ENCODE assay signal across 25 cellular contexts in the genomic region with DNA sequence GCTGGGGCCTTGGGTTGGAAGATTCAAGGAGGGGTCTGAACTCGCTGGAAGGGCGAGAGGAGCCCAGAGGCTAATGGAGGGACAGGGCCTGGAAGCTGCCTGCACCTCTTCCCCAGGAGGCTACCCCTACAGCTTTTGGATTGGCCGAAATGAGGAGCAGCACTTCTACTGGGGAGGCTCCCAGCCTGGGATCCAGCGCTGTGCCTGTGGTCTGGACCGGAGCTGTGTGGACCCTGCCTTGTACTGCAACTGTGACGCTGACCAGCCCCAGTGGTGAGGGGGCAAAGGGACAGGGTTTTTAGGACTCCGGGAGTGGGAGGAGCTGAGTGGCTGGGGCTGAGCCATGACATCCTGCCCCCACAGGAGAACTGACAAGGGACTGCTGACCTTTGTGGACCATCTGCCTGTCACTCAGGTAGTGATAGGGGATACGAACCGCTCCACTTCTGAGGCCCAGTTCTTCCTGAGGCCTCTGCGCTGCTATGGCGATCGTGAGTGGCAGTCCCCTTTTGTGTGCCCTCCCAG. TPM values are rescaled to one million over a fixed set of nuclear protein-coding genes. Genes with fewer than 3 reads are reported as not detected.
A peak's percentile ranks its signal among the peaks of the same experiment; 100 is the strongest.
DNase-seq lines count a peak whose midpoint lies in the region; ATAC-seq, FAIRE-seq and TF ChIP-seq lines count a peak whose summit lies in the region.
"Had no signal": no experiment of that assay in that cellular context is flagged by ENCODE, and none has a peak within 500 bp of the region (broad histone marks: within the 10 kb centered on the region; RNA-seq: fewer than 3 reads in every experiment).

No MANE protein-coding gene starts in this region.

- TF ChIP-seq POLR2A in HepG2 (IDR thresholded peaks at IDR 0.05; ENCODE audit: insufficient read depth in 1 of 2, low read depth in 2 of 2, low read length in 2 of 2) (no peak), right lobe of liver (IDR thresholded peaks at IDR 0.05) (no peak), sigmoid colon (IDR thresholded peaks at IDR 0.05) (no peak)

- peaks cover 6% of the 10 kb centered on the region for H3K36me3 Mint-ChIP-seq in endothelial cell (ENCODE audit: low read depth, unreplicated experiment)
- peaks cover 5 to 20% of the 10 kb centered on the region in 2 donors for H3K36me3 Mint-ChIP-seq in stimulated activated naive B cell treated with anti-CD40 and anti-IgM and Interleukin-4, amounts not matched to agents 10 μg/mL and 1 μg/mL and 100 μg/mL, for 72 hours

- no peaks in the 10 kb centered on the region for H3K79me2 ChIP-seq in HepG2 (ENCODE audit: insufficient read depth, low read length)

- CTCF ChIA-PET in HepG2 (lab: Yijun Ruan, JAX; ENCODE audit: low intra/inter-chr PET ratio, low total read pairs) (no interaction called here), Panc1 (lab: Charles Lee) (no interaction called here)

- H3K27ac Mint-ChIP-seq in endothelial cell (ENCODE audit: unreplicated experiment) = peak overlapping the region; percentile 89
- peak overlapping the region; percentile 39 for H3K27ac Mint-ChIP-seq in stimulated activated naive B cell treated with anti-CD40 and anti-IgM and Interleukin-4, amounts not matched to agents 10 μg/mL and 1 μg/mL and 100 μg/mL, for 72 hours
- H3K27ac Mint-ChIP-seq: CD4-positive, alpha-beta T cell had no signal

- WGBS in HepG2 (ENCODE audit: low lambda C conversion rate) = 96% methylated on average over 10 of the region's 12 CpGs
- WGBS in right lobe of liver (ENCODE audit: insufficient coverage, low coverage, low lambda C conversion rate, missing lambda C conversion rate) = no CpG with 5 or more reads among the region's 12 CpGs
- 93 to 94% methylated on average over 12 of the region's 12 CpGs for WGBS in sigmoid colon, 2 donors

- H3K4me3 Mint-ChIP-seq in endothelial cell (ENCODE audit: unreplicated experiment) = no peak overlapping the region
- no peak overlapping the region for H3K4me3 Mint-ChIP-seq in stimulated activated naive B cell treated with anti-CD40 and anti-IgM and Interleukin-4, amounts not matched to agents 10 μg/mL and 1 μg/mL and 100 μg/mL, for 72 hours
- H3K4me3 Mint-ChIP-seq: CD4-positive, alpha-beta T cell had no signal

- H3K4me1 ChIP-seq in HepG2 (ENCODE audit: insufficient read depth, low read length) (no peaks in the 10 kb centered on the region), right lobe of liver (no peaks in the 10 kb centered on the region), Panc1 (ENCODE audit: control insufficient read depth, insufficient read depth, low read length) (no peaks in the 10 kb centered on the region), sigmoid colon (no peaks in the 10 kb centered on the region)
- H3K4me1 ChIP-seq: BLaER1, SJCRH30 had no signal

- H3K9me3 ChIP-seq in HepG2 (ENCODE audit: low read length) = no peaks in the 10 kb centered on the region
- H3K9me3 ChIP-seq in right lobe of liver = no peaks in the 10 kb centered on the region
- H3K9me3 ChIP-seq in Panc1 (ENCODE audit: control insufficient read depth, insufficient read depth, low read depth, low read length) = no peaks in the 10 kb centered on the region
- no peaks in the 10 kb centered on the region for H3K9me3 ChIP-seq in sigmoid colon
- H3K9me3 ChIP-seq: BLaER1, SJCRH30 had no signal

- intact Hi-C loops in HepG2 (cut with micrococcal nuclease; ENCODE audit: unreplicated experiment) (no loop called here), right lobe of liver (cut with DNase I) (no loop called here), Panc1 (cut with micrococcal nuclease; ENCODE audit: unreplicated experiment) (no loop called here), sigmoid colon (cut with DNase I) (no loop called here)

- ATAC-seq in HepG2 (peak; percentile 13; the same call in 1 of the 3 replicates), right lobe of liver (no peak), Panc1 (0 out of 2 replicates have a peak, but pooled peaks have one; percentile 21), HG03565 (IDR thresholded peaks at IDR 0.05; ENCODE audit: unreplicated experiment) (no peak), HG03457 (IDR thresholded peaks at IDR 0.05; ENCODE audit: unreplicated experiment) (no peak)
- peak in 1 of 2 donors; percentile 23 for ATAC-seq in stimulated activated naive B cell treated with anti-CD40 and anti-IgM and Interleukin-4, amounts not matched to agents 10 μg/mL and 1 μg/mL and 100 μg/mL, for 72 hours (replicated peaks)

- no peak overlapping the region for H3K4me2 ChIP-seq in HepG2 (ENCODE audit: low read depth, low read length)
- H3K4me2 ChIP-seq: BLaER1, KMS-11 had no signal

- no peaks in the 10 kb centered on the region for H4K20me1 ChIP-seq in HepG2 (ENCODE audit: insufficient read depth, low read length)
- H4K20me1 ChIP-seq: BLaER1 had no signal

- DNase-seq in HepG2 (ENCODE audit: low spot score) (no peak), right lobe of liver (no peak), Panc1 (ENCODE audit: low read depth, low spot score) (no peak), endothelial cell (ENCODE audit: low spot score) (no peak), sigmoid colon (no peak)
- no peak for DNase-seq in stimulated activated naive B cell treated with anti-CD40 and anti-IgM and Interleukin-4, amounts not matched to agents 10 μg/mL and 1 μg/mL and 100 μg/mL, for 72 hours
- DNase-seq: CD4-positive, alpha-beta T cell; COR-L47; DMS 273 treated with DMSO at 0.1 percent for 48 hours; DMS79 treated with DMSO at 0.1 percent for 48 hours; GOT3; NCI-H1105; NCI-H2029 treated with DMSO at 0.1 percent for 48 hours; NCI-H345; NCI-H524; NCI-H774; NK-92 treated with Interleukin-12 subunit alpha and Interleukin-12 subunit beta, amount 100 ng/mL, for 24 hours; SJCRH30 had no signal

- H3K27me3 ChIP-seq in HepG2 (ENCODE audit: control insufficient read depth in 1 of 2, insufficient read depth in 2 of 2, low read length in 2 of 2) (no peaks in the 10 kb centered on the region), right lobe of liver (no peaks in the 10 kb centered on the region), Panc1 (ENCODE audit: control insufficient read depth, insufficient read depth, low read length) (no peaks in the 10 kb centered on the region), sigmoid colon (no peaks in the 10 kb centered on the region)
- H3K27me3 ChIP-seq: BLaER1, SJCRH30 had no signal

- H3K27ac ChIP-seq in HepG2 (ENCODE audit: extremely low read length, insufficient read depth, low read length) (no peak overlapping the region), right lobe of liver (no peak overlapping the region), Panc1 (ENCODE audit: low read length) (no peak overlapping the region), sigmoid colon (no peak overlapping the region)
- H3K27ac ChIP-seq: BLaER1, HL-60, KMS-11, SJCRH30 had no signal

- H3K36me3 ChIP-seq in HepG2 (replicated peaks in 1 of 2; ENCODE audit: control insufficient read depth in 1 of 2, insufficient read depth in 2 of 2, low read length in 2 of 2) = peaks cover 3 to 5% of the 10 kb centered on the region in 2 experiments; a peak in 4 of 5 replicates
- H3K36me3 ChIP-seq in right lobe of liver = no peaks in the 10 kb centered on the region
- no peaks in the 10 kb centered on the region for H3K36me3 ChIP-seq in Panc1 (ENCODE audit: control insufficient read depth, insufficient read depth, low read length)
- peaks cover 2 to 98% (median 26%) of the 10 kb centered on the region in 4 donors for H3K36me3 ChIP-seq in sigmoid colon
- H3K36me3 ChIP-seq: SJCRH30 had no signal

- TF ChIP-seq EP300 in HepG2 (IDR thresholded peaks at IDR 0.05; ENCODE audit: low read depth in 2 of 2, low read length in 2 of 2) (no peak), HepG2 (CRISPR knock-in tag; IDR thresholded peaks at IDR 0.05; ENCODE audit: borderline replicate concordance) (no peak), sigmoid colon (IDR thresholded peaks at IDR 0.05) (no peak)

- no peaks in the 10 kb centered on the region for H3K9me3 Mint-ChIP-seq in endothelial cell (ENCODE audit: unreplicated experiment)
- H3K9me3 Mint-ChIP-seq in stimulated activated naive B cell treated with anti-CD40 and anti-IgM and Interleukin-4, amounts not matched to agents 10 μg/mL and 1 μg/mL and 100 μg/mL, for 72 hours = no peaks in the 10 kb centered on the region
- H3K9me3 Mint-ChIP-seq: CD4-positive, alpha-beta T cell had no signal

- H3K4me3 ChIP-seq in HepG2 (replicated peaks in 1 of 3; ENCODE audit: insufficient read depth in 1 of 3, low read depth in 2 of 3, low read length in 3 of 3) = no peak overlapping the region
- no peak overlapping the region for H3K4me3 ChIP-seq in right lobe of liver
- H3K4me3 ChIP-seq in Panc1 (ENCODE audit: low read depth in 2 of 2, low read length in 2 of 2) = no peak overlapping the region
- no peak overlapping the region for H3K4me3 ChIP-seq in sigmoid colon
- H3K4me3 ChIP-seq: BLaER1, SJCRH30 had no signal

- BruUV-seq in HepG2 (replicated peaks; lab: Mats Ljungman, UMichigan) (no TSS peak), Panc1 (replicated peaks; lab: Mats Ljungman, UMichigan) (no TSS peak)

- no peak overlapping the region for H3K9ac ChIP-seq in HepG2 (ENCODE audit: insufficient read depth, low read depth, low read length)
- H3K9ac ChIP-seq: BLaER1, KMS-11 had no signal

- no peak overlapping the region for H2AFZ ChIP-seq in HepG2 (ENCODE audit: low read length)

- POLR2A ChIA-PET in HepG2 (lab: Yijun Ruan, JAX) (interaction anchor here (1.1 kb wide), 1 partner anchor 143 kb away, joined by 3 read pairs; no protein-coding TSS in a partner anchor), Panc1 (lab: Charles Lee) (no interaction called here)

- TF ChIP-seq CTCF in HepG2 (CRISPR knock-in tag; IDR thresholded peaks at IDR 0.05) = no peak
- no peak for TF ChIP-seq CTCF in right lobe of liver (IDR thresholded peaks at IDR 0.05)
- TF ChIP-seq CTCF in Panc1 (IDR thresholded peaks at IDR 0.05) = no peak
- no peak for TF ChIP-seq CTCF in endothelial cell (IDR thresholded peaks at IDR 0.05; ENCODE audit: unreplicated experiment)
- TF ChIP-seq CTCF in sigmoid colon (IDR thresholded peaks at IDR 0.05) = no peak

- in situ Hi-C loops in HepG2 (cut with HindIII; ENCODE audit: extremely low pct_ligation_motif_present, low pct_unique_long_range_greater_than_20kb) (no loop called here), Panc1 (cut with HindIII; ENCODE audit: low pct_unique_long_range_greater_than_20kb, low sequenced_read_pairs) (no loop called here)

- peaks cover 23% of the 10 kb centered on the region for H3K4me1 Mint-ChIP-seq in endothelial cell (ENCODE audit: unreplicated experiment)
- H3K4me1 Mint-ChIP-seq in stimulated activated naive B cell treated with anti-CD40 and anti-IgM and Interleukin-4, amounts not matched to agents 10 μg/mL and 1 μg/mL and 100 μg/mL, for 72 hours = no peaks in the 10 kb centered on the region

- TF ChIP-seq RAD21 in HepG2 (CRISPR knock-in tag; IDR thresholded peaks at IDR 0.05) = no peak

- FAIRE-seq in HepG2 (lab: Jason Lieb, UNC) = no peak
- FAIRE-seq: GM18507 had no signal

- H3K27me3 Mint-ChIP-seq in endothelial cell (ENCODE audit: unreplicated experiment) = peaks cover 13% of the 10 kb centered on the region
- H3K27me3 Mint-ChIP-seq in stimulated activated naive B cell treated with anti-CD40 and anti-IgM and Interleukin-4, amounts not matched to agents 10 μg/mL and 1 μg/mL and 100 μg/mL, for 72 hours = no peaks in the 10 kb centered on the region
- H3K27me3 Mint-ChIP-seq: CD4-positive, alpha-beta T cell had no signal

RNA-seq across cellular contexts. Expression of a gene that starts 8.8 kb away (rescaled TPM):
- 1.2 and 4.5 TPM in 2 replicates for total RNA-seq in HepG2 (2016; rRNA removed; fragmentation: Illumina TruSeq; extraction: Trizol)
- 1.7 TPM in 2 replicates for total RNA-seq in HepG2 (2016; cell fraction: cytosol; rRNA removed; fragmentation: Illumina TruSeq; extraction: Trizol; ENCODE audit: low read depth)
- 1.4 and 4.9 TPM in 2 replicates for total RNA-seq in HepG2 (2016; cell fraction: insoluble cytoplasmic fraction; rRNA removed; fragmentation: Illumina TruSeq; extraction: Trizol)
- total RNA-seq in HepG2 (2016; cell fraction: membrane; rRNA removed; fragmentation: Illumina TruSeq; extraction: Trizol) = 1.1 and 1.5 TPM in 2 replicates
- 4.9 and 6.9 TPM in 2 replicates for total RNA-seq in HepG2 (2016; cell fraction: nucleus; rRNA removed; fragmentation: Illumina TruSeq; extraction: Trizol)
- polyA plus RNA-seq in HepG2 (2011; rRNA removed) = 7.7 and 10.7 TPM in 2 replicates
- 4.1 and 4.4 TPM in 2 replicates for polyA plus RNA-seq in HepG2 (2011; cell fraction: cytosol; rRNA removed)
- polyA plus RNA-seq in HepG2 (2011; cell fraction: nucleus; rRNA removed) = 62.6 and 69.7 TPM in 2 replicates
- 9.2 and 13.1 TPM in 2 replicates for polyA plus RNA-seq in HepG2 (2012)
- polyA plus RNA-seq in HepG2 (2016; cell fraction: cytosol; fragmentation: Illumina TruSeq; extraction: Trizol; ENCODE audit: low read depth) = 0.15 and 0.23 TPM in 2 replicates
- polyA plus RNA-seq in HepG2 (2016; cell fraction: insoluble cytoplasmic fraction; fragmentation: Illumina TruSeq; extraction: Trizol; ENCODE audit: low read depth) = 1.1 and 1.6 TPM in 2 replicates
- 0.47 and 0.51 TPM in 2 replicates for polyA plus RNA-seq in HepG2 (2016; cell fraction: membrane; fragmentation: Illumina TruSeq; extraction: Trizol; ENCODE audit: low read depth)
- 19.8 and 23.5 TPM in 2 replicates for polyA plus RNA-seq in HepG2 (2016; cell fraction: nucleus; fragmentation: Illumina TruSeq; extraction: Trizol; ENCODE audit: insufficient read depth, low read depth)
- polyA minus RNA-seq in HepG2 (2011; rRNA and poly(A)+ RNA removed; ENCODE audit: low replicate concordance) = 2.2 and 13.9 TPM in 2 replicates
- polyA minus RNA-seq in HepG2 (2011; cell fraction: cytosol; rRNA and poly(A)+ RNA removed) = 8.8 TPM in 2 replicates
- polyA minus RNA-seq in HepG2 (2011; cell fraction: nucleus; rRNA and poly(A)+ RNA removed) = 12.2 and 13.8 TPM in 2 replicates
- total RNA-seq in right lobe of liver = 1 to 10 TPM in 1 of 6 experiments, under 1 TPM in 5; 0.42 to 1.8 (median 0.56) TPM
- total RNA-seq in Panc1 (2021; ENCODE audit: unreplicated experiment) = 20.4 TPM
- 23.2 TPM for polyA plus RNA-seq in Panc1 (2012; ENCODE audit: insufficient read length)
- 8.9 TPM for total RNA-seq in endothelial cell (ENCODE audit: unreplicated experiment)
- 10 to 100 TPM in 3 of 4 donors, 1 to 10 TPM in 1; 7.4 to 46.8 (median 14.9) TPM for total RNA-seq in sigmoid colon
- polyA plus RNA-seq in sigmoid colon = 1 to 10 TPM in 1 of 3 donors, under 1 TPM in 2; under 0.01 to 7.7 (median 0.23) TPM

RNA-seq across cellular contexts. Expression of a gene that starts 9.4 kb away (rescaled TPM):
- total RNA-seq in HepG2 (2016; rRNA removed; fragmentation: Illumina TruSeq; extraction: Trizol) = 0.20 and 0.29 TPM in 2 replicates
- total RNA-seq in HepG2 (2016; cell fraction: cytosol; rRNA removed; fragmentation: Illumina TruSeq; extraction: Trizol; ENCODE audit: low read depth) = 0.10 and 0.26 TPM in 2 replicates
- total RNA-seq in HepG2 (2016; cell fraction: insoluble cytoplasmic fraction; rRNA removed; fragmentation: Illumina TruSeq; extraction: Trizol) = 0.15 and 0.48 TPM in 2 replicates
- 0.24 and 0.37 TPM in 2 replicates for total RNA-seq in HepG2 (2016; cell fraction: membrane; rRNA removed; fragmentation: Illumina TruSeq; extraction: Trizol)
- total RNA-seq in HepG2 (2016; cell fraction: nucleus; rRNA removed; fragmentation: Illumina TruSeq; extraction: Trizol) = 0.38 and 0.47 TPM in 2 replicates
- 0.54 and 0.63 TPM in 2 replicates for polyA plus RNA-seq in HepG2 (2011; rRNA removed)
- polyA plus RNA-seq in HepG2 (2011; cell fraction: cytosol; rRNA removed) = 0.69 and 0.85 TPM in 2 replicates
- 6.7 and 9.2 TPM in 2 replicates for polyA plus RNA-seq in HepG2 (2011; cell fraction: nucleus; rRNA removed)
- polyA plus RNA-seq in HepG2 (2012) = 1.1 TPM in 2 replicates
- polyA plus RNA-seq in HepG2 (2016; cell fraction: cytosol; fragmentation: Illumina TruSeq; extraction: Trizol; ENCODE audit: low read depth) = 0.08 and 0.14 TPM in 2 replicates
- 0.19 TPM in 1 of 2 replicates, not detected in the other for polyA plus RNA-seq in HepG2 (2016; cell fraction: insoluble cytoplasmic fraction; fragmentation: Illumina TruSeq; extraction: Trizol; ENCODE audit: low read depth)
- 0.13 TPM in 1 of 2 replicates, not detected in the other for polyA plus RNA-seq in HepG2 (2016; cell fraction: membrane; fragmentation: Illumina TruSeq; extraction: Trizol; ENCODE audit: low read depth)
- 1.4 and 2.1 TPM in 2 replicates for polyA plus RNA-seq in HepG2 (2016; cell fraction: nucleus; fragmentation: Illumina TruSeq; extraction: Trizol; ENCODE audit: insufficient read depth, low read depth)
- polyA minus RNA-seq in HepG2 (2011; rRNA and poly(A)+ RNA removed; ENCODE audit: low replicate concordance) = 0.19 and 0.62 TPM in 2 replicates
- polyA minus RNA-seq in HepG2 (2011; cell fraction: cytosol; rRNA and poly(A)+ RNA removed) = 0.40 and 0.62 TPM in 2 replicates
- polyA minus RNA-seq in HepG2 (2011; cell fraction: nucleus; rRNA and poly(A)+ RNA removed) = 0.77 and 0.87 TPM in 2 replicates
- total RNA-seq in right lobe of liver = under 1 TPM in 3 of 6 experiments, not detected in 3; 0.21 to 0.34 (median 0.31) TPM
- 1.9 TPM for total RNA-seq in Panc1 (2021; ENCODE audit: unreplicated experiment)
- polyA plus RNA-seq in Panc1 (2012; ENCODE audit: insufficient read length) = 6.4 TPM
- total RNA-seq in endothelial cell (ENCODE audit: unreplicated experiment) = 1.2 TPM
- total RNA-seq in sigmoid colon = 1 to 10 TPM; 2.3 to 9.2 (median 3.5) TPM
- polyA plus RNA-seq in sigmoid colon = 1 to 10 TPM in 1 of 3 donors, not detected in 2; 1.2 TPM
- total RNA-seq: HT-29 had no signal

RNA-seq across cellular contexts. Expression of a gene that starts 14.3 kb away (rescaled TPM):
- total RNA-seq in HepG2 (2016; rRNA removed; fragmentation: Illumina TruSeq; extraction: Trizol) (9.3 and 19.9 TPM in 2 replicates), right lobe of liver (10 to 100 TPM in 5 of 6 experiments, 1 to 10 TPM in 1; 8.1 to 23.7 (median 11.2) TPM), Panc1 (2021; ENCODE audit: unreplicated experiment) (32.2 TPM), endothelial cell (ENCODE audit: unreplicated experiment) (25.2 TPM), sigmoid colon (10 to 100 TPM; 12.3 to 25.2 (median 20.1) TPM)
- total RNA-seq in HepG2 (2016; cell fraction: cytosol; rRNA removed; fragmentation: Illumina TruSeq; extraction: Trizol; ENCODE audit: low read depth) = 2.9 and 5.1 TPM in 2 replicates
- total RNA-seq in HepG2 (2016; cell fraction: insoluble cytoplasmic fraction; rRNA removed; fragmentation: Illumina TruSeq; extraction: Trizol) = 10.2 and 18.9 TPM in 2 replicates
- 8.9 and 10.3 TPM in 2 replicates for total RNA-seq in HepG2 (2016; cell fraction: membrane; rRNA removed; fragmentation: Illumina TruSeq; extraction: Trizol)
- total RNA-seq in HepG2 (2016; cell fraction: nucleus; rRNA removed; fragmentation: Illumina TruSeq; extraction: Trizol) = 10.2 and 14.4 TPM in 2 replicates
- polyA plus RNA-seq in HepG2 (2011; rRNA removed) (6.0 and 7.5 TPM in 2 replicates), sigmoid colon (10 to 100 TPM in 1 of 3 donors, 1 to 10 TPM in 2; 4.4 to 14.7 (median 9.6) TPM)
- 3.4 and 6.4 TPM in 2 replicates for polyA plus RNA-seq in HepG2 (2011; cell fraction: cytosol; rRNA removed)
- polyA plus RNA-seq in HepG2 (2011; cell fraction: nucleus; rRNA removed) = 38.3 and 39.7 TPM in 2 replicates
- polyA plus RNA-seq in HepG2 (2012) = 7.4 and 10.5 TPM in 2 replicates
- 2.3 and 2.4 TPM in 2 replicates for polyA plus RNA-seq in HepG2 (2016; cell fraction: cytosol; fragmentation: Illumina TruSeq; extraction: Trizol; ENCODE audit: low read depth)
- polyA plus RNA-seq in HepG2 (2016; cell fraction: insoluble cytoplasmic fraction; fragmentation: Illumina TruSeq; extraction: Trizol; ENCODE audit: low read depth) = 8.9 and 12.6 TPM in 2 replicates
- 5.4 and 5.8 TPM in 2 replicates for polyA plus RNA-seq in HepG2 (2016; cell fraction: membrane; fragmentation: Illumina TruSeq; extraction: Trizol; ENCODE audit: low read depth)
- 31.7 and 34.0 TPM in 2 replicates for polyA plus RNA-seq in HepG2 (2016; cell fraction: nucleus; fragmentation: Illumina TruSeq; extraction: Trizol; ENCODE audit: insufficient read depth, low read depth)
- polyA minus RNA-seq in HepG2 (2011; rRNA and poly(A)+ RNA removed; ENCODE audit: low replicate concordance) = 7.4 and 8.5 TPM in 2 replicates
- 5.2 and 7.6 TPM in 2 replicates for polyA minus RNA-seq in HepG2 (2011; cell fraction: cytosol; rRNA and poly(A)+ RNA removed)
- polyA minus RNA-seq in HepG2 (2011; cell fraction: nucleus; rRNA and poly(A)+ RNA removed) = 6.4 and 7.6 TPM in 2 replicates
- 37.4 TPM for polyA plus RNA-seq in Panc1 (2012; ENCODE audit: insufficient read length)

RNA-seq across cellular contexts. Expression of a gene that starts 32.0 kb away (rescaled TPM):
- total RNA-seq in HepG2 (2016; rRNA removed; fragmentation: Illumina TruSeq; extraction: Trizol) = 6.6 and 16.0 TPM in 2 replicates
- 6.2 and 7.8 TPM in 2 replicates for total RNA-seq in HepG2 (2016; cell fraction: cytosol; rRNA removed; fragmentation: Illumina TruSeq; extraction: Trizol; ENCODE audit: low read depth)
- 5.9 and 16.8 TPM in 2 replicates for total RNA-seq in HepG2 (2016; cell fraction: insoluble cytoplasmic fraction; rRNA removed; fragmentation: Illumina TruSeq; extraction: Trizol)
- 10.7 and 11.2 TPM in 2 replicates for total RNA-seq in HepG2 (2016; cell fraction: membrane; rRNA removed; fragmentation: Illumina TruSeq; extraction: Trizol)
- total RNA-seq in HepG2 (2016; cell fraction: nucleus; rRNA removed; fragmentation: Illumina TruSeq; extraction: Trizol) = 22.8 and 25.9 TPM in 2 replicates
- 42.3 and 48.3 TPM in 2 replicates for polyA plus RNA-seq in HepG2 (2011; rRNA removed)
- 26.1 and 26.6 TPM in 2 replicates for polyA plus RNA-seq in HepG2 (2011; cell fraction: cytosol; rRNA removed)
- polyA plus RNA-seq in HepG2 (2011; cell fraction: nucleus; rRNA removed) = 251 and 257 TPM in 2 replicates
- 33.9 and 38.4 TPM in 2 replicates for polyA plus RNA-seq in HepG2 (2012)
- polyA plus RNA-seq in HepG2 (2016; cell fraction: cytosol; fragmentation: Illumina TruSeq; extraction: Trizol; ENCODE audit: low read depth) = 10.7 and 13.2 TPM in 2 replicates
- 13.2 and 18.2 TPM in 2 replicates for polyA plus RNA-seq in HepG2 (2016; cell fraction: insoluble cytoplasmic fraction; fragmentation: Illumina TruSeq; extraction: Trizol; ENCODE audit: low read depth)
- polyA plus RNA-seq in HepG2 (2016; cell fraction: membrane; fragmentation: Illumina TruSeq; extraction: Trizol; ENCODE audit: low read depth) = 19.9 and 20.4 TPM in 2 replicates
- 85.4 and 93.9 TPM in 2 replicates for polyA plus RNA-seq in HepG2 (2016; cell fraction: nucleus; fragmentation: Illumina TruSeq; extraction: Trizol; ENCODE audit: insufficient read depth, low read depth)
- polyA minus RNA-seq in HepG2 (2011; rRNA and poly(A)+ RNA removed; ENCODE audit: low replicate concordance) = 4.8 and 24.0 TPM in 2 replicates
- polyA minus RNA-seq in HepG2 (2011; cell fraction: cytosol; rRNA and poly(A)+ RNA removed) = 8.4 and 8.6 TPM in 2 replicates
- 41.6 and 47.0 TPM in 2 replicates for polyA minus RNA-seq in HepG2 (2011; cell fraction: nucleus; rRNA and poly(A)+ RNA removed)
- total RNA-seq in right lobe of liver = 10 to 100 TPM in 1 of 6 experiments, 1 to 10 TPM in 5; 6.8 to 10.7 (median 7.5) TPM
- 25.5 TPM for total RNA-seq in Panc1 (2021; ENCODE audit: unreplicated experiment)
- 33.1 TPM for polyA plus RNA-seq in Panc1 (2012; ENCODE audit: insufficient read length)
- total RNA-seq in endothelial cell (ENCODE audit: unreplicated experiment) = 19.7 TPM
- total RNA-seq in sigmoid colon = 10 to 100 TPM; 28.0 to 57.3 (median 33.6) TPM
- 1 to 10 TPM; 1.2 to 6.6 (median 4.2) TPM for polyA plus RNA-seq in sigmoid colon

RNA-seq across cellular contexts. Expression of a gene that starts 53.8 kb away (rescaled TPM):
- total RNA-seq in HepG2 (2016; rRNA removed; fragmentation: Illumina TruSeq; extraction: Trizol) (6.0 and 11.6 TPM in 2 replicates), right lobe of liver (10 to 100 TPM in 3 of 6 experiments, 1 to 10 TPM in 3; 5.5 to 16.5 (median 10.8) TPM), Panc1 (2021; ENCODE audit: unreplicated experiment) (17.7 TPM), endothelial cell (ENCODE audit: unreplicated experiment) (31.7 TPM), sigmoid colon (10 to 100 TPM; 41.5 to 68.1 (median 42.3) TPM)
- total RNA-seq in HepG2 (2016; cell fraction: cytosol; rRNA removed; fragmentation: Illumina TruSeq; extraction: Trizol; ENCODE audit: low read depth) = 4.0 and 7.8 TPM in 2 replicates
- total RNA-seq in HepG2 (2016; cell fraction: insoluble cytoplasmic fraction; rRNA removed; fragmentation: Illumina TruSeq; extraction: Trizol) = 5.3 and 12.1 TPM in 2 replicates
- 3.7 and 4.0 TPM in 2 replicates for total RNA-seq in HepG2 (2016; cell fraction: membrane; rRNA removed; fragmentation: Illumina TruSeq; extraction: Trizol)
- 19.1 and 24.3 TPM in 2 replicates for total RNA-seq in HepG2 (2016; cell fraction: nucleus; rRNA removed; fragmentation: Illumina TruSeq; extraction: Trizol)
- polyA plus RNA-seq in HepG2 (2011; rRNA removed) (24.0 and 24.2 TPM in 2 replicates), sigmoid colon (10 to 100 TPM in 1 of 3 donors, 1 to 10 TPM in 2; 5.3 to 24.1 (median 6.6) TPM)
- polyA plus RNA-seq in HepG2 (2011; cell fraction: cytosol; rRNA removed) = 8.2 and 9.4 TPM in 2 replicates
- polyA plus RNA-seq in HepG2 (2011; cell fraction: nucleus; rRNA removed) = 89.7 and 99.4 TPM in 2 replicates
- polyA plus RNA-seq in HepG2 (2012) = 13.8 and 14.4 TPM in 2 replicates
- 1.0 and 1.7 TPM in 2 replicates for polyA plus RNA-seq in HepG2 (2016; cell fraction: cytosol; fragmentation: Illumina TruSeq; extraction: Trizol; ENCODE audit: low read depth)
- polyA plus RNA-seq in HepG2 (2016; cell fraction: insoluble cytoplasmic fraction; fragmentation: Illumina TruSeq; extraction: Trizol; ENCODE audit: low read depth) = 5.6 and 6.2 TPM in 2 replicates
- polyA plus RNA-seq in HepG2 (2016; cell fraction: membrane; fragmentation: Illumina TruSeq; extraction: Trizol; ENCODE audit: low read depth) = 1.3 and 1.5 TPM in 2 replicates
- 45.6 and 48.7 TPM in 2 replicates for polyA plus RNA-seq in HepG2 (2016; cell fraction: nucleus; fragmentation: Illumina TruSeq; extraction: Trizol; ENCODE audit: insufficient read depth, low read depth)
- 29.9 and 34.9 TPM in 2 replicates for polyA minus RNA-seq in HepG2 (2011; rRNA and poly(A)+ RNA removed; ENCODE audit: low replicate concordance)
- polyA minus RNA-seq in HepG2 (2011; cell fraction: cytosol; rRNA and poly(A)+ RNA removed) = 7.4 and 10.1 TPM in 2 replicates
- polyA minus RNA-seq in HepG2 (2011; cell fraction: nucleus; rRNA and poly(A)+ RNA removed) = 61.9 and 64.4 TPM in 2 replicates
- 8.0 TPM for polyA plus RNA-seq in Panc1 (2012; ENCODE audit: insufficient read length)

Comparison
In these comparisons a context has a peak if more than half of its experiments do, and no peak if none do; other contexts are left out.
1. ATAC-seq: peak in HepG2 (single experiment) and Panc1 (single experiment); none in right lobe of liver (0 of 4), HG03565 (single experiment) and HG03457 (single experiment).